ENCODE assay signal across 13 cellular contexts in genomic region chr15:89851665-89852341, GRCh38. TPM values are rescaled to one million over a fixed set of nuclear protein-coding genes. Genes with fewer than 3 reads are reported as not detected.
DNase-seq lines count a peak whose midpoint lies in the region; ATAC-seq and TF ChIP-seq lines count a peak whose summit lies in the region.
"Had no signal": no experiment of that assay in that cellular context is flagged by ENCODE, and none has a peak within 500 bp of the region (broad histone marks: within the 10 kb centered on the region; RNA-seq: fewer than 3 reads in every experiment).

No MANE protein-coding gene starts in this region.

- no peak overlapping the region for H4K5ac ChIP-seq in mesendoderm (ENCODE audit: low read length)

- H3K4me3 Mint-ChIP-seq in Caco-2 (ENCODE audit: unreplicated experiment) (no peak overlapping the region), IgD-negative memory B cell (peak overlapping the region in 1 of 4 donors; percentile 34)

- H3K4me3 ChIP-seq in Caco-2 (ENCODE audit: low read depth, low read length) = no peak overlapping the region
- H3K4me3 ChIP-seq in mesendoderm (ENCODE audit: low read length) = no peak overlapping the region
- H3K4me3 ChIP-seq: heart right ventricle had no signal

- DNase-seq in Caco-2 (no peak), epithelial cell of prostate (ENCODE audit: low read depth, low spot score) (no peak), NCI-H526 treated with DMSO at 0.1 percent for 48 hours (lab: John Stamatoyannopoulos, UW) (no peak), NCI-H526 (lab: John Stamatoyannopoulos, UW) (no peak), mesendoderm (no peak)
- DNase-seq: activated CD4-positive, CD25-positive, alpha-beta regulatory T cell treated with anti-CD3 and anti-CD28 coated beads, Interleukin-2, amount 50 U/mL, for 72 hours; anterior cingulate cortex; heart right ventricle; NCI-H69; posterior cingulate gyrus had no signal

- H3K4me2 ChIP-seq in mesendoderm (ENCODE audit: low read length) = no peak overlapping the region

- H2BK15ac ChIP-seq in mesendoderm (replicated peaks; ENCODE audit: low read depth) = no peak overlapping the region

- no peak overlapping the region for H3K27ac Mint-ChIP-seq in Caco-2 (ENCODE audit: unreplicated experiment)
- peak overlapping the region in 2 of 3 donors; percentile 8 to 64 for H3K27ac Mint-ChIP-seq in IgD-negative memory B cell

- no peak overlapping the region for H3K56ac ChIP-seq in mesendoderm (ENCODE audit: low read length)

- H3K4me1 Mint-ChIP-seq in Caco-2 (ENCODE audit: low read depth, unreplicated experiment) (peaks cover 15% of the 10 kb centered on the region), IgD-negative memory B cell (peaks cover 18 to 38% (median 25%) of the 10 kb centered on the region in 3 donors)

- H3K36me3 ChIP-seq in Caco-2 (ENCODE audit: control insufficient read depth, insufficient read depth, low read length) = no peaks in the 10 kb centered on the region
- H3K36me3 ChIP-seq in mesendoderm (ENCODE audit: control insufficient read depth, insufficient read depth, low read length) = no peaks in the 10 kb centered on the region

- no peak for TF ChIP-seq CTCF in Caco-2 (IDR thresholded peaks at IDR 0.05; ENCODE audit: insufficient read depth in 1 of 2, low read depth in 1 of 2, low read length in 1 of 2, severe bottlenecking in 1 of 2, unreplicated experiment in 1 of 2)

- peaks cover 25% of the 10 kb centered on the region for H3K4me1 ChIP-seq in Caco-2
- no peaks in the 10 kb centered on the region for H3K4me1 ChIP-seq in mesendoderm (ENCODE audit: control insufficient read depth, low read depth, low read length)

- no peak overlapping the region for H4K8ac ChIP-seq in mesendoderm (ENCODE audit: low read depth, low read length)

- H3K23ac ChIP-seq in mesendoderm (ENCODE audit: low read length) = no peak overlapping the region

- H2BK120ac ChIP-seq in mesendoderm (ENCODE audit: low read depth, low read length) = no peak overlapping the region

- no peak overlapping the region for H3K18ac ChIP-seq in mesendoderm (ENCODE audit: low read length)

- H2BK5ac ChIP-seq in mesendoderm (ENCODE audit: low read length) = no peak overlapping the region

- no peak overlapping the region for H3K9ac ChIP-seq in mesendoderm (ENCODE audit: low read length)

- WGBS in mesendoderm (ENCODE audit: extremely low coverage, insufficient coverage, low lambda C conversion rate) = no CpG with 5 or more reads among the region's 5 CpGs

- CTCF ChIA-PET in Caco-2 (lab: Charles Lee) = interaction anchor here (0.6 kb wide), 1 partner anchor 10 kb away, joined by 3 read pairs; no protein-coding TSS in a partner anchor

- H3K79me1 ChIP-seq in mesendoderm (ENCODE audit: low read length) = no peaks in the 10 kb centered on the region

- peak overlapping the region; percentile 97 for H3K27ac ChIP-seq in epithelial cell of prostate
- no peak overlapping the region for H3K27ac ChIP-seq in mesendoderm (ENCODE audit: low read depth, low read length)

- intact Hi-C loops in Caco-2 (cut with micrococcal nuclease; ENCODE audit: unreplicated experiment) = no loop called here

- H2AK5ac ChIP-seq in mesendoderm (ENCODE audit: low read length) = no peak overlapping the region

- peak; percentile 61 for ATAC-seq in GM21717 (IDR thresholded peaks at IDR 0.05; ENCODE audit: unreplicated experiment)
- ATAC-seq in HG03097 (IDR thresholded peaks at IDR 0.05; ENCODE audit: low FRiP score, unreplicated experiment) = no peak
- ATAC-seq: heart right ventricle had no signal

- no peaks in the 10 kb centered on the region for H3K79me2 ChIP-seq in mesendoderm (ENCODE audit: control insufficient read depth, insufficient read depth, low read length)

- peaks cover 24% of the 10 kb centered on the region for H3K36me3 Mint-ChIP-seq in Caco-2 (ENCODE audit: insufficient read depth, unreplicated experiment)
- H3K36me3 Mint-ChIP-seq in IgD-negative memory B cell = peaks cover 7% of the 10 kb centered on the region

- POLR2A ChIA-PET in Caco-2 (lab: Charles Lee) = no interaction called here

- H3K27me3 Mint-ChIP-seq in Caco-2 (ENCODE audit: insufficient read depth, unreplicated experiment) (no peaks in the 10 kb centered on the region), IgD-negative memory B cell (no peaks in the 10 kb centered on the region)

- no peaks in the 10 kb centered on the region for H3K9me3 ChIP-seq in Caco-2
- H3K9me3 ChIP-seq: heart right ventricle had no signal

- no peak overlapping the region for H3K4ac ChIP-seq in mesendoderm (ENCODE audit: low read depth, low read length)

- H3K9me3 Mint-ChIP-seq in Caco-2 (ENCODE audit: unreplicated experiment) = no peaks in the 10 kb centered on the region
- no peaks in the 10 kb centered on the region for H3K9me3 Mint-ChIP-seq in IgD-negative memory B cell

- TSS peak; percentile 20 for BruUV-seq in Caco-2 (replicated peaks; lab: Mats Ljungman, UMichigan)

- H3K27me3 ChIP-seq in Caco-2 (replicated peaks; ENCODE audit: control insufficient read depth, insufficient read depth, low read length) (no peaks in the 10 kb centered on the region), mesendoderm (ENCODE audit: insufficient read depth, low read length, poor library complexity) (no peaks in the 10 kb centered on the region)
- H3K27me3 ChIP-seq: heart right ventricle had no signal

RNA-seq across cellular contexts. Expression of gene ANPEP, which starts 37.2 kb away (rescaled TPM):
- 1.9 and 3.8 TPM in 2 replicates for total RNA-seq in Caco-2 (2022)
- polyA plus RNA-seq in IgD-negative memory B cell = 0.46 TPM
- 0.60 TPM for polyA plus RNA-seq in mesendoderm (2013, experiment 1 of 2)
- polyA plus RNA-seq in mesendoderm (2013, experiment 2 of 2) = 0.55 TPM

RNA-seq across cellular contexts. Expression of gene AP3S2, which starts 42.0 kb away (rescaled TPM):
- 26.4 and 28.1 TPM in 2 replicates for total RNA-seq in Caco-2 (2022)
- polyA plus RNA-seq in IgD-negative memory B cell = 29.7 TPM
- polyA plus RNA-seq in mesendoderm (2013, experiment 1 of 2) = 21.4 TPM
- 21.9 TPM for polyA plus RNA-seq in mesendoderm (2013, experiment 2 of 2)
